In the genomic region with DNA sequence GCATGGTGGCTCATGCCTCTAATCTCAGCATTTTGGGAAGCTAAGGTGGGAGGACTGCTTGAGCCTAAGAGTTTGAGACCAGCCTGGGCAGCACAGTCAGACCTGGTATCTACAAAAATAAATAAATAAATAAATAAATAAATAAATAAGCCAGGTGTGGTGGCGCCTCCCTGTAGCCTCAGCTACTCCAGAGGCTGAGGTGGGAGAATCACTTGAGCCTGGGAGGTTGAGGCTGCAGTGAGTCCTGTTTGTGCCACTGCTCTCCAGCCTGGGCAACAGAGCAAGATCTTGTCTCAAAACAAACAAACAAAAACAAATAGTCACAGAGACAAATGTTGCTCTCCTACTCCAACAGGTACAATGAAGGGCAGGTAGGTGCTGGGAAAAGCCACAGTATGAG, we compare ENCODE assay signal across 28 cellular contexts.
"Had no signal": no experiment of that assay in that cellular context is flagged by ENCODE, and none has a peak within 500 bp of the region (broad histone marks: within the 10 kb centered on the region; RNA-seq: fewer than 3 reads in every experiment).

No MANE protein-coding gene starts in this region.

- H3K27ac Mint-ChIP-seq: dendritic cell treated with granulocyte-macrophage colony-stimulating factor and Interleukin-4, amounts not matched to agents 40 ng/mL and 50 ng/mL, for 4 days; effector memory CD8-positive, alpha-beta T cell; endodermal cell had no signal

- H3K4me1 ChIP-seq: colonic mucosa, esophagus squamous epithelium, foreskin keratinocyte, gastrocnemius medialis, gastroesophageal sphincter had no signal

- H3K27ac ChIP-seq: colonic mucosa, coronary artery, dorsolateral prefrontal cortex, epithelial cell of prostate, esophagus muscularis mucosa, esophagus squamous epithelium, foreskin keratinocyte, gastrocnemius medialis, gastroesophageal sphincter, heart left ventricle, heart right ventricle had no signal

- DNase-seq: colonic mucosa; cortex of kidney; dermis blood vessel endothelial cell; dorsolateral prefrontal cortex; effector CD4-positive, alpha-beta T cell; effector CD8-positive, alpha-beta T cell; effector memory CD4-positive, alpha-beta T cell; effector memory CD8-positive, alpha-beta T cell; endodermal cell; erythroblast; esophagus squamous epithelium; foreskin fibroblast; foreskin keratinocyte; foreskin melanocyte; gastrocnemius medialis; glutamatergic neuron; heart left ventricle; heart right ventricle had no signal

- FAIRE-seq: colon, endometrium, endothelial cell of umbilical vein, frontal cortex had no signal

- H3K4me3 ChIP-seq: colonic mucosa, coronary artery, dorsolateral prefrontal cortex, esophagus muscularis mucosa, esophagus squamous epithelium, gastrocnemius medialis, gastroesophageal sphincter, heart left ventricle, heart right ventricle had no signal

- H3K36me3 ChIP-seq: colonic mucosa, esophagus muscularis mucosa, esophagus squamous epithelium, gastrocnemius medialis, gastroesophageal sphincter, heart left ventricle, heart right ventricle had no signal

- H3K4me3 Mint-ChIP-seq: dendritic cell treated with granulocyte-macrophage colony-stimulating factor and Interleukin-4, amounts not matched to agents 40 ng/mL and 50 ng/mL, for 4 days; effector memory CD8-positive, alpha-beta T cell; endodermal cell had no signal

- ATAC-seq: effector memory CD8-positive, alpha-beta T cell; esophagus mucosa; foreskin keratinocyte; gastrocnemius medialis; gastroesophageal sphincter; heart left ventricle; heart right ventricle had no signal

- H3K27me3 ChIP-seq: colonic mucosa had no signal

- H3K9me3 Mint-ChIP-seq: dendritic cell treated with granulocyte-macrophage colony-stimulating factor and Interleukin-4, amounts not matched to agents 40 ng/mL and 50 ng/mL, for 4 days; effector memory CD8-positive, alpha-beta T cell had no signal

- H3K9me3 ChIP-seq: colonic mucosa, esophagus muscularis mucosa, esophagus squamous epithelium, gastrocnemius medialis, heart left ventricle, heart right ventricle had no signal
